Comparison of ENCODE assay signal across 11 cellular contexts in the genomic region with DNA sequence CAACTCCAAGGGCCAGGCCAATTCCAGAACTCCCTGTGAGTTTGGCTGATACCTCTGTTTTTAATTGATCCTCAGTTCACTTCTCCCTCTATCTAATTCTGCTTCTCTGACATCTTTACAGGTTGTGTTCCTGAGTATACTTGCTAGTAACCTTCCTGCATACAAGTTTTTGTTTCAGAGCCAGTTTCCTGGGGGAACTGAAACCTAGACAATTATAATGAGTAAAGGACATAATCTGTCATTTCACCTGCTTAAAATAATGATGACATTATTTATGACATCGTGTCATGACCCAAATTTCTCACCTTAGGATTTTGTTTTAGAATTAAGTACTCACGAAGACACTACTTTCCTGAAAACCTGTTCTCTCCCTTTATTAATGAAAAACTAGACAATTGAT. TPM values are rescaled to one million over a fixed set of nuclear protein-coding genes. Genes with fewer than 3 reads are reported as not detected.
DNase-seq lines count a peak whose midpoint lies in the region; ATAC-seq, FAIRE-seq and TF ChIP-seq lines count a peak whose summit lies in the region.
"Had no signal": no experiment of that assay in that cellular context is flagged by ENCODE, and none has a peak within 500 bp of the region (broad histone marks: within the 10 kb centered on the region; RNA-seq: fewer than 3 reads in every experiment).

No MANE protein-coding gene starts in this region.

- no peak for DNase-seq in GM12891 (ENCODE audit: insufficient read length, low spot score)
- peak; percentile 82 for DNase-seq in OCI-LY7 (ENCODE audit: low spot score)
- no peak for DNase-seq in AG20443 (ENCODE audit: low spot score)
- DNase-seq in kidney: no peak
- no peak for DNase-seq in psoas muscle
- DNase-seq in NCI-H2171 treated with DMSO at 0.1 percent for 48 hours (lab: John Stamatoyannopoulos, UW): no peak
- DNase-seq: activated naive CD4-positive, alpha-beta T cell treated with Interleukin-2 at 50 U/mL for 16 hours; NCI-H2081 treated with DMSO at 0.1 percent for 48 hours; stomach had no signal

- H3K79me2 ChIP-seq in OCI-LY7 (ENCODE audit: insufficient read depth, low read depth, low read length): no peaks in the 10 kb centered on the region

- 55 to 78% (median 61%) methylated on average over 2 of the region's 2 CpGs for WGBS in psoas muscle, 3 donors

- peak; percentile 71 for ATAC-seq in GM19452 (IDR thresholded peaks at IDR 0.05; ENCODE audit: unreplicated experiment)
- ATAC-seq in HG03039 (IDR thresholded peaks at IDR 0.05; ENCODE audit: unreplicated experiment): peak; percentile 53
- ATAC-seq in psoas muscle: no peak

- BruUV-seq in OCI-LY7 (replicated peaks; lab: Mats Ljungman, UMichigan): no TSS peak

- H3K9me3 ChIP-seq in OCI-LY7 (ENCODE audit: low read length): no peaks in the 10 kb centered on the region
- H3K9me3 ChIP-seq in kidney (ENCODE audit: control insufficient read depth in 1 of 2, low read length in 2 of 2): no peaks in the 10 kb centered on the region
- no peaks in the 10 kb centered on the region for H3K9me3 ChIP-seq in psoas muscle
- H3K9me3 ChIP-seq: stomach had no signal

- H3K36me3 ChIP-seq in OCI-LY7 (ENCODE audit: insufficient read depth, low read length) (no peaks in the 10 kb centered on the region), kidney (ENCODE audit: control insufficient read depth in 1 of 2, insufficient read depth in 2 of 2, low read length in 2 of 2) (no peaks in the 10 kb centered on the region), psoas muscle (ENCODE audit: insufficient read depth in 1 of 2, low read depth in 1 of 2) (no peaks in the 10 kb centered on the region)
- H3K36me3 ChIP-seq: stomach had no signal

- no peak for TF ChIP-seq POLR2A in GM12891 (IDR thresholded peaks at IDR 0.05; ENCODE audit: low read depth, low read length)

- no peak overlapping the region for H3K9ac ChIP-seq in kidney (ENCODE audit: low read length in 2 of 2)

- H3K27me3 ChIP-seq in psoas muscle (ENCODE audit: insufficient read depth in 3 of 3, low read length in 2 of 3): no peaks in the 10 kb centered on the region
- H3K27me3 ChIP-seq: stomach had no signal

- H4K20me1 ChIP-seq in OCI-LY7 (ENCODE audit: insufficient read depth, low read length): no peaks in the 10 kb centered on the region

- intact Hi-C loops in OCI-LY7 (cut with micrococcal nuclease; ENCODE audit: unreplicated experiment): loop anchor here (1.0 kb wide), 2 partner anchors 90 to 139 kb away; no protein-coding TSS in a partner anchor
- intact Hi-C loops in kidney (cut with DNase I): no loop called here
- intact Hi-C loops in psoas muscle (cut with DNase I): loop anchor here in 1 of 2 donors (10.0 kb wide), 1 partner anchor 135 kb away; no protein-coding TSS in a partner anchor

- H3K27ac ChIP-seq in OCI-LY7 (ENCODE audit: low read depth, low read length, poor library complexity, severe bottlenecking): peak overlapping the region; percentile 92
- H3K27ac ChIP-seq in kidney (ENCODE audit: low read depth in 2 of 2, low read length in 2 of 2): no peak overlapping the region
- H3K27ac ChIP-seq in psoas muscle: no peak overlapping the region
- H3K27ac ChIP-seq: stomach had no signal

- H2AFZ ChIP-seq in OCI-LY7 (ENCODE audit: low read length): peak overlapping the region; percentile 90

- no peaks in the 10 kb centered on the region for H3K9me2 ChIP-seq in OCI-LY7 (ENCODE audit: insufficient read depth, low read length)

- H3K4me3 ChIP-seq in OCI-LY7 (ENCODE audit: low read depth, low read length, poor library complexity, severe bottlenecking): peak overlapping the region; percentile 60
- H3K4me3 ChIP-seq in kidney (ENCODE audit: low read length in 2 of 2): no peak overlapping the region
- H3K4me3 ChIP-seq in psoas muscle: no peak overlapping the region
- H3K4me3 ChIP-seq: stomach had no signal

- CTCF ChIA-PET in OCI-LY7 (lab: Charles Lee; ENCODE audit: unreplicated experiment): interaction anchor here (0.6 to 1.4 kb wide), 3 partner anchors 20 to 138 kb away, joined by 3 to 4 read pairs (median 3); no protein-coding TSS in a partner anchor

- peak overlapping the region; percentile 95 for H3K4me2 ChIP-seq in OCI-LY7 (ENCODE audit: low read length)

- peaks cover 49% of the 10 kb centered on the region for H3K4me1 ChIP-seq in OCI-LY7 (ENCODE audit: insufficient read depth, low read length, poor library complexity, severe bottlenecking)
- H3K4me1 ChIP-seq in kidney (ENCODE audit: control insufficient read depth in 1 of 2, insufficient read depth in 1 of 2, low read depth in 1 of 2, low read length in 2 of 2): no peaks in the 10 kb centered on the region
- no peaks in the 10 kb centered on the region for H3K4me1 ChIP-seq in psoas muscle
- H3K4me1 ChIP-seq: stomach had no signal

- POLR2A ChIA-PET in OCI-LY7 (lab: Charles Lee): interaction anchor here (0.8 to 12.4 kb wide), 8 partner anchors 9 to 250 kb away, joined by 3 to 117 read pairs (median 6); partner anchors contain the start of gene MYCBP2

- TF ChIP-seq CTCF in OCI-LY7 (conservative IDR thresholded peaks at IDR 0.05; ENCODE audit: low read length) (no peak), kidney (IDR thresholded peaks at IDR 0.05; ENCODE audit: borderline replicate concordance, extremely low read depth, insufficient read depth) (no peak), psoas muscle (IDR thresholded peaks at IDR 0.05) (no peak)

- FAIRE-seq in GM12891 (lab: Jason Lieb, UNC): no peak
- no peak for FAIRE-seq in kidney (lab: Jason Lieb, UNC)

TF ChIP-seq in GM12891, 5 proteins besides CTCF, POLR2A, EP300 and RAD21:
- peak; percentile 96 for TF ChIP-seq SPI1 (IDR thresholded peaks at IDR 0.05; ENCODE audit: low read depth, low read length)
- no peak for TF ChIP-seq PAX5 (IDR thresholded peaks at IDR 0.05; ENCODE audit: insufficient read depth, low read length, severe bottlenecking)
- TF ChIP-seq POLR2AphosphoS5 (IDR thresholded peaks at IDR 0.05; ENCODE audit: low read depth, low read length): no peak
- no peak for TF ChIP-seq TAF1 (IDR thresholded peaks at IDR 0.05; ENCODE audit: low read depth, low read length)
- TF ChIP-seq POU2F2 (IDR thresholded peaks at IDR 0.05; ENCODE audit: low read depth, low read length): no peak

RNA-seq across cellular contexts. Expression of gene MYCBP2, which starts 12.5 kb away (rescaled TPM):
- polyA plus RNA-seq in GM12891 (2012; ENCODE audit: low read depth, missing spikeins): 77.0 TPM
- 121 and 148 TPM in 2 replicates for total RNA-seq in OCI-LY7 (2014; rRNA removed; shearing (Covaris generic))
- total RNA-seq in OCI-LY7 (2022): 120 and 125 TPM in 2 replicates
- total RNA-seq in kidney: 96.4 TPM
- 14.5 TPM for polyA plus RNA-seq in kidney (ENCODE audit: insufficient read depth, low read depth, low replicate concordance)
- total RNA-seq in psoas muscle: 10 to 100 TPM; 35.5 to 49.5 (median 39.5) TPM
- polyA plus RNA-seq in psoas muscle: 10 to 100 TPM; 10.8 to 28.8 (median 19.8) TPM

Comparison
In these comparisons a context has a peak if more than half of its experiments do, and no peak if none do; other contexts are left out.
1. ATAC-seq: peak in GM19452 (single experiment) and HG03039 (single experiment); none in psoas muscle (0 of 4).